Comparison of ENCODE assay signal across 17 cellular contexts in genomic region chr14:61394542-61394941, GRCh38.
"Had no signal": no experiment of that assay in that cellular context is flagged by ENCODE, and none has a peak within 500 bp of the region (broad histone marks: within the 10 kb centered on the region; RNA-seq: fewer than 3 reads in every experiment).

No MANE protein-coding gene starts in this region.

- H3K36me3 Mint-ChIP-seq: neural progenitor cell, WTC11 had no signal

- H3K4me1 Mint-ChIP-seq: WTC11 had no signal

- DNase-seq: activated CD4-positive, alpha-beta T cell treated with anti-CD3 and anti-CD28 coated beads, Interleukin-2, amount 50 U/mL, for 48 hours; activated gamma-delta T cell treated with Interleukin-2 at 50 U/mL for 16 hours; brain microvascular endothelial cell; cerebellar nuclear complex; erythroblast; hippocampal formation; kidney glomerular epithelial cell; mesendoderm; ovary; stimulated activated CD4-positive, alpha-beta T cell treated with anti-CD3 and anti-CD28 coated beads, Interleukin-4, amount 100 ng/mL, for 1 hour; stimulated activated CD8-positive, alpha-beta memory T cell treated with anti-CD3 and anti-CD28 coated beads, Interleukin-4, amount 100 ng/mL, for 48 hours; tibial artery had no signal

- H3K27ac Mint-ChIP-seq: dendritic cell treated with granulocyte-macrophage colony-stimulating factor and Interleukin-4, amounts not matched to agents 40 ng/mL and 50 ng/mL, for 4 days; neural progenitor cell; T-helper 1 cell treated with Interleukin-12 subunit alpha and Interleukin-12 subunit beta and Interleukin-4 antibody, amounts not matched to agents 30 μg/mL and 1 μg/mL, for 36 hours had no signal

- H3K4me3 Mint-ChIP-seq: dendritic cell treated with granulocyte-macrophage colony-stimulating factor and Interleukin-4, amounts not matched to agents 40 ng/mL and 50 ng/mL, for 4 days; neural progenitor cell; T-helper 1 cell treated with Interleukin-12 subunit alpha and Interleukin-12 subunit beta and Interleukin-4 antibody, amounts not matched to agents 30 μg/mL and 1 μg/mL, for 36 hours; WTC11 had no signal

- H3K27me3 Mint-ChIP-seq: dendritic cell treated with granulocyte-macrophage colony-stimulating factor and Interleukin-4, amounts not matched to agents 40 ng/mL and 50 ng/mL, for 4 days had no signal

- H3K9me3 Mint-ChIP-seq: dendritic cell treated with granulocyte-macrophage colony-stimulating factor and Interleukin-4, amounts not matched to agents 40 ng/mL and 50 ng/mL, for 4 days; neural progenitor cell; T-helper 1 cell treated with Interleukin-12 subunit alpha and Interleukin-12 subunit beta and Interleukin-4 antibody, amounts not matched to agents 30 μg/mL and 1 μg/mL, for 36 hours; WTC11 had no signal

- ATAC-seq: SK-N-SH treated with all-trans-retinoic acid at 6 μM for 48 hours, WTC11 had no signal
